9 cellular contexts compared by ENCODE assay signal in the genomic region with DNA sequence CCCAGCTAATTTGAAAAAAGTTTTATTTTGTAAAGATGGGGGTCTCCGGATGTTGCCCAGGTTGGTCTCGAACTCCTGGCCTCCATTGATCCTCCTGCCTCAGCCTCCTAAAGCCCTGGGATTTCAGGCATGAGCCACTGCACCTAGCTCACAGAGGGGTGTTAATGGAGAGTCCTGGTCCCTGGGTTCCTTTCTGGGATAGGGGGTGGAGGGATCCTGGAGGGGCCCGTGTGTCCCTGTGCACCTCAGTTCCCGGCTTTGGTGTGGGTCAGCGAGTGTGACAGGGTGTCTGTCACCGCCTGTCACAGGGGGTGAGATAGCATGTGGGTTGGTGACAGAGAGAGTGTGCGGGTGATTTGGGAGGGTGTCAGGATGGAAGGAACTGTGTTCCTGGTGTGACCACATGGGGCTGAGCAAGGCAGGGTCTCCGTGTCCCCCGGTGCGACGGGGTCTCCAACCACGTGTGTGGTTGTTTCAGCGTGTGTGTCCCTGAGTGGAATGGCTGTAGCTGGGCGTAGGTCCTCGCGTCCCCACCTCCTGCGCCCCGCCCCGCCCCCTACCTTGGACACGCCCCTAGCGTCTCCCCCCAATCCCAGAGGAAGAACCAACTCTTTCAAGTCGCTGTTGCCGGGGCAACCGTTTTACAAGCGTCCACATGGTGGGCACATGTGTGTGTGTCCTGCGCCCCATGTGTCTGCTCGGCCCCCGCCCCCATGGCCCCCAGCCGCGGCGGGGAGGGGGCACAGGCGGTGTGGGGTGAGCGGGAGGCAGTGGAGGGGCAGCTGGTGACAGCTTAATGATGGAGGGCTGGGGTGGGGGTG. TPM values are rescaled to one million over a fixed set of nuclear protein-coding genes. Genes with fewer than 3 reads are reported as not detected.
A peak's percentile ranks its signal among the peaks of the same experiment; 100 is the strongest.
DNase-seq lines count a peak whose midpoint lies in the region; ATAC-seq and TF ChIP-seq lines count a peak whose summit lies in the region.
"Had no signal": no experiment of that assay in that cellular context is flagged by ENCODE, and none has a peak within 500 bp of the region (broad histone marks: within the 10 kb centered on the region; RNA-seq: fewer than 3 reads in every experiment).

No MANE protein-coding gene starts in this region.

- no peak overlapping the region for H3K9ac ChIP-seq in Karpas-422 (ENCODE audit: low read length)

- H3K36me3 ChIP-seq in Caco-2 (ENCODE audit: control insufficient read depth, insufficient read depth, low read length): no peaks in the 10 kb centered on the region
- H3K36me3 ChIP-seq in Karpas-422 (ENCODE audit: insufficient read depth, low read length): no peaks in the 10 kb centered on the region

- no peak overlapping the region for H2AFZ ChIP-seq in Karpas-422 (ENCODE audit: low read length)

- H3K79me2 ChIP-seq in Karpas-422 (ENCODE audit: low read length): no peaks in the 10 kb centered on the region

- no peak overlapping the region for H3K27ac ChIP-seq in Karpas-422 (ENCODE audit: low read length)

- H3K4me3 ChIP-seq in Caco-2 (ENCODE audit: low read depth, low read length): no peak overlapping the region
- H3K4me3 ChIP-seq in HFF-Myc (replicated peaks; ENCODE audit: low read depth, low read length): no peak overlapping the region
- H3K4me3 ChIP-seq in Karpas-422 (ENCODE audit: low read length): no peak overlapping the region

- no peak for DNase-seq in Caco-2
- peak; percentile 97 for DNase-seq in HFF-Myc (ENCODE audit: extremely low read depth, low read depth)
- DNase-seq in activated CD8-positive, alpha-beta T cell treated with anti-CD3 and anti-CD28 coated beads, Interleukin-2, amount 10 ng/mL, durations not matched to agents 7 days and 5 days: no peak
- peak; percentile 65 for DNase-seq in islet precursor cell
- DNase-seq in kidney tubule cell (ENCODE audit: low spot score): no peak
- DNase-seq in NCI-H345 treated with DMSO at 0.1 percent for 48 hours (lab: John Stamatoyannopoulos, UW; ENCODE audit: unreplicated experiment): no peak
- DNase-seq in Karpas-422: no peak

- H3K27me3 Mint-ChIP-seq in Caco-2 (ENCODE audit: insufficient read depth, unreplicated experiment): no peaks in the 10 kb centered on the region
- H3K27me3 Mint-ChIP-seq in activated CD8-positive, alpha-beta T cell treated with anti-CD3 and anti-CD28 coated beads, Interleukin-2, amount 10 ng/mL, durations not matched to agents 7 days and 5 days (ENCODE audit: low read depth): peaks cover 44% of the 10 kb centered on the region

- no TSS peak for BruUV-seq in Caco-2 (replicated peaks; lab: Mats Ljungman, UMichigan)

- no peak overlapping the region for H3K27ac Mint-ChIP-seq in Caco-2 (ENCODE audit: unreplicated experiment)
- peak overlapping the region; percentile 16 for H3K27ac Mint-ChIP-seq in activated CD8-positive, alpha-beta T cell treated with anti-CD3 and anti-CD28 coated beads, Interleukin-2, amount 10 ng/mL, durations not matched to agents 7 days and 5 days
- H3K27ac Mint-ChIP-seq: natural killer cell treated with Interleukin-12 subunit alpha and Interleukin-12 subunit beta and Interleukin-15 and Interleukin-18, amount 100 ng/mL, for 72 hours had no signal

- no peak for ATAC-seq in activated CD8-positive, alpha-beta T cell treated with anti-CD3 and anti-CD28 coated beads, Interleukin-2, amount 10 ng/mL, durations not matched to agents 7 days and 5 days
- no peak for ATAC-seq in HG02763 (IDR thresholded peaks at IDR 0.05; ENCODE audit: unreplicated experiment)
- ATAC-seq: natural killer cell treated with Interleukin-12 subunit alpha and Interleukin-12 subunit beta and Interleukin-15 and Interleukin-18, amount 100 ng/mL, for 72 hours had no signal

- intact Hi-C loops in Caco-2 (cut with micrococcal nuclease; ENCODE audit: unreplicated experiment): no loop called here

- H3K4me1 ChIP-seq in Caco-2 (0 out of 2 replicates have a peak, but pooled peaks cover 3% of the 10 kb centered on the region), Karpas-422 (ENCODE audit: low read length) (peaks cover 10% of the 10 kb centered on the region)

- H3K9me3 ChIP-seq in Caco-2 (no peaks in the 10 kb centered on the region), Karpas-422 (ENCODE audit: low read length) (no peaks in the 10 kb centered on the region)

- no peaks in the 10 kb centered on the region for H3K4me1 Mint-ChIP-seq in Caco-2 (ENCODE audit: low read depth, unreplicated experiment)
- H3K4me1 Mint-ChIP-seq in activated CD8-positive, alpha-beta T cell treated with anti-CD3 and anti-CD28 coated beads, Interleukin-2, amount 10 ng/mL, durations not matched to agents 7 days and 5 days (ENCODE audit: low read depth): peaks cover 25% of the 10 kb centered on the region

- H3K27me3 ChIP-seq in Caco-2 (replicated peaks; ENCODE audit: control insufficient read depth, insufficient read depth, low read length) (no peaks in the 10 kb centered on the region), Karpas-422 (ENCODE audit: low read length) (no peaks in the 10 kb centered on the region)

- no peak overlapping the region for H3K4me2 ChIP-seq in Karpas-422 (ENCODE audit: low read depth, low read length, poor library complexity, severe bottlenecking)

- H3K4me3 Mint-ChIP-seq in Caco-2 (ENCODE audit: unreplicated experiment): peak overlapping the region; percentile 75
- H3K4me3 Mint-ChIP-seq in activated CD8-positive, alpha-beta T cell treated with anti-CD3 and anti-CD28 coated beads, Interleukin-2, amount 10 ng/mL, durations not matched to agents 7 days and 5 days: no peak overlapping the region

- no peaks in the 10 kb centered on the region for H4K20me1 ChIP-seq in Karpas-422 (ENCODE audit: insufficient read depth, low read depth, low read length)

- CTCF ChIA-PET in Caco-2 (lab: Charles Lee): interaction anchor here (0.6 kb wide), 3 partner anchors 9 to 1591 kb away, joined by 3 to 4 read pairs (median 4); no protein-coding TSS in a partner anchor
- CTCF ChIA-PET in activated CD8-positive, alpha-beta T cell treated with anti-CD3 and anti-CD28 coated beads, Interleukin-2, amount 10 ng/mL, durations not matched to agents 7 days and 5 days (lab: Charles Lee): interaction anchor here (1.3 to 2.8 kb wide), 3 partner anchors 12 to 220 kb away, joined by 4 to 47 read pairs (median 5); a partner anchor contains a TSS

- TF ChIP-seq CTCF in Caco-2 (IDR thresholded peaks at IDR 0.05; ENCODE audit: insufficient read depth in 1 of 2, low read depth in 1 of 2, low read length in 1 of 2, severe bottlenecking in 1 of 2, unreplicated experiment in 1 of 2) (no peak), HFF-Myc (IDR thresholded peaks at IDR 0.05; ENCODE audit: low read depth, low read length, missing control alignments) (no peak)

- no peaks in the 10 kb centered on the region for H3K9me2 ChIP-seq in Karpas-422 (replicated peaks; ENCODE audit: insufficient read depth, low read length)

- POLR2A ChIA-PET in Caco-2 (lab: Charles Lee): no interaction called here
- POLR2A ChIA-PET in activated CD8-positive, alpha-beta T cell treated with anti-CD3 and anti-CD28 coated beads, Interleukin-2, amount 10 ng/mL, durations not matched to agents 7 days and 5 days (lab: Charles Lee): no interaction called here

- no peaks in the 10 kb centered on the region for H3K9me3 Mint-ChIP-seq in Caco-2 (ENCODE audit: unreplicated experiment)
- H3K9me3 Mint-ChIP-seq in activated CD8-positive, alpha-beta T cell treated with anti-CD3 and anti-CD28 coated beads, Interleukin-2, amount 10 ng/mL, durations not matched to agents 7 days and 5 days (ENCODE audit: insufficient read depth): no peaks in the 10 kb centered on the region
- H3K9me3 Mint-ChIP-seq: natural killer cell treated with Interleukin-12 subunit alpha and Interleukin-12 subunit beta and Interleukin-15 and Interleukin-18, amount 100 ng/mL, for 72 hours had no signal

- H3K36me3 Mint-ChIP-seq in Caco-2 (ENCODE audit: insufficient read depth, unreplicated experiment): no peaks in the 10 kb centered on the region
- H3K36me3 Mint-ChIP-seq in activated CD8-positive, alpha-beta T cell treated with anti-CD3 and anti-CD28 coated beads, Interleukin-2, amount 10 ng/mL, durations not matched to agents 7 days and 5 days (ENCODE audit: low read depth): no peaks in the 10 kb centered on the region
- H3K36me3 Mint-ChIP-seq: natural killer cell treated with Interleukin-12 subunit alpha and Interleukin-12 subunit beta and Interleukin-15 and Interleukin-18, amount 100 ng/mL, for 72 hours had no signal

RNA-seq across cellular contexts. Expression of a gene that starts 2.9 kb away (rescaled TPM):
- total RNA-seq in Caco-2 (2022): 2.6 and 3.9 TPM in 2 replicates
- total RNA-seq in activated CD8-positive, alpha-beta T cell treated with anti-CD3 and anti-CD28 coated beads, Interleukin-2, amount 10 ng/mL, durations not matched to agents 7 days and 5 days: not detected
- not detected in 2 replicates for total RNA-seq in Karpas-422 (2014; rRNA removed; shearing (Covaris generic); ENCODE audit: low replicate concordance)
- total RNA-seq: natural killer cell treated with Interleukin-12 subunit alpha and Interleukin-12 subunit beta and Interleukin-15 and Interleukin-18, amount 100 ng/mL, for 72 hours had no signal

RNA-seq across cellular contexts. Expression of a gene that starts 11.0 kb away (rescaled TPM):
- 73.3 and 75.4 TPM in 2 replicates for total RNA-seq in Caco-2 (2022)
- total RNA-seq in activated CD8-positive, alpha-beta T cell treated with anti-CD3 and anti-CD28 coated beads, Interleukin-2, amount 10 ng/mL, durations not matched to agents 7 days and 5 days: 10 to 100 TPM; 56.6 to 66.3 TPM
- total RNA-seq in Karpas-422 (2014; rRNA removed; shearing (Covaris generic); ENCODE audit: low replicate concordance): 21.7 and 34.0 TPM in 2 replicates

RNA-seq across cellular contexts. Expression of a gene that starts 17.5 kb away (rescaled TPM):
- total RNA-seq in Caco-2 (2022): 7.1 TPM in 2 replicates
- 1 to 10 TPM; 5.7 to 6.0 TPM for total RNA-seq in activated CD8-positive, alpha-beta T cell treated with anti-CD3 and anti-CD28 coated beads, Interleukin-2, amount 10 ng/mL, durations not matched to agents 7 days and 5 days
- 0.29 TPM in 1 of 2 replicates, not detected in the other for total RNA-seq in Karpas-422 (2014; rRNA removed; shearing (Covaris generic); ENCODE audit: low replicate concordance)

RNA-seq across cellular contexts. Expression of a gene that starts 37.5 kb away (rescaled TPM):
- total RNA-seq in Caco-2 (2022): not detected in 2 replicates
- under 1 TPM; 0.16 to 0.18 TPM for total RNA-seq in activated CD8-positive, alpha-beta T cell treated with anti-CD3 and anti-CD28 coated beads, Interleukin-2, amount 10 ng/mL, durations not matched to agents 7 days and 5 days
- not detected in 2 replicates for total RNA-seq in Karpas-422 (2014; rRNA removed; shearing (Covaris generic); ENCODE audit: low replicate concordance)
- total RNA-seq: natural killer cell treated with Interleukin-12 subunit alpha and Interleukin-12 subunit beta and Interleukin-15 and Interleukin-18, amount 100 ng/mL, for 72 hours had no signal

RNA-seq across cellular contexts. Expression of a gene that starts 49.2 kb away (rescaled TPM):
- 0.26 and 0.34 TPM in 2 replicates for total RNA-seq in Caco-2 (2022)
- total RNA-seq in activated CD8-positive, alpha-beta T cell treated with anti-CD3 and anti-CD28 coated beads, Interleukin-2, amount 10 ng/mL, durations not matched to agents 7 days and 5 days: not detected
- total RNA-seq in Karpas-422 (2014; rRNA removed; shearing (Covaris generic); ENCODE audit: low replicate concordance): not detected in 2 replicates
- total RNA-seq: natural killer cell treated with Interleukin-12 subunit alpha and Interleukin-12 subunit beta and Interleukin-15 and Interleukin-18, amount 100 ng/mL, for 72 hours had no signal

Comparison
In these comparisons a context has a peak if more than half of its experiments do, and no peak if none do; other contexts are left out.
1. DNase-seq: peak in HFF-Myc (single experiment) and islet precursor cell (single experiment); none in Caco-2 (0 of 2), activated CD8-positive, alpha-beta T cell treated with anti-CD3 and anti-CD28 coated beads, Interleukin-2, amount 10 ng/mL, durations not matched to agents 7 days and 5 days (single experiment), kidney tubule cell (single experiment), NCI-H345 treated with DMSO at 0.1 percent for 48 hours (single experiment) and Karpas-422 (single experiment).